ENCODE assay signal across 15 cellular contexts in genomic region chr6:15304337-15305078, GRCh38. TPM values are rescaled to one million over a fixed set of nuclear protein-coding genes. Genes with fewer than 3 reads are reported as not detected.
DNase-seq lines count a peak whose midpoint lies in the region; ATAC-seq, FAIRE-seq and TF ChIP-seq lines count a peak whose summit lies in the region.
"Had no signal": no experiment of that assay in that cellular context is flagged by ENCODE, and none has a peak within 500 bp of the region (broad histone marks: within the 10 kb centered on the region; RNA-seq: fewer than 3 reads in every experiment).

No MANE protein-coding gene starts in this region.

- no peaks in the 10 kb centered on the region for H4K20me1 ChIP-seq in GM12878 (ENCODE audit: control insufficient read depth, insufficient read depth)

- RAD21 ChIA-PET in GM12878 (lab: Charles Lee; ENCODE audit: unreplicated experiment): interaction anchor here (0.6 to 5.5 kb wide), 14 partner anchors 15 to 86 kb away, joined by 3 to 59 read pairs (median 4); no protein-coding TSS in a partner anchor

- no peak for ATAC-seq in GM12878
- no peak for ATAC-seq in upper lobe of left lung (ENCODE audit: low FRiP score in 2 of 2)
- ATAC-seq: sciatic nerve had no signal

- intact Hi-C loops in GM12878 (cut with micrococcal nuclease; ENCODE audit: unreplicated experiment): loop anchor here (2.0 to 5.0 kb wide), 3 partner anchors 20 to 427 kb away; no protein-coding TSS in a partner anchor
- intact Hi-C loops in breast epithelium (cut with DNase I; ENCODE audit: low total_unique reads): no loop called here

- H3K79me2 ChIP-seq in GM12878 (ENCODE audit: control insufficient read depth, insufficient read depth, low read length): peaks cover 96% of the 10 kb centered on the region

- H3K36me3 ChIP-seq in KOPT-K1 (ENCODE audit: insufficient read depth, low read length) (no peaks in the 10 kb centered on the region), GM12878 (ENCODE audit: control insufficient read depth in 2 of 2, insufficient read depth in 2 of 2, low read length in 1 of 2) (no peaks in the 10 kb centered on the region; a peak in 1 of 4 replicates), breast epithelium (no peaks in the 10 kb centered on the region), upper lobe of left lung (no peaks in the 10 kb centered on the region)
- H3K36me3 ChIP-seq: HAP-1 had no signal

- FAIRE-seq in GM12878 (lab: Jason Lieb, UNC): no peak
- FAIRE-seq: A204.1 had no signal

- H3K4me2 ChIP-seq in GM12878 (ENCODE audit: control insufficient read depth, insufficient read depth): peak overlapping the region; percentile 79

- H3K4me3 Mint-ChIP-seq in T-helper 1 cell treated with Interleukin-12 subunit alpha and Interleukin-12 subunit beta and Interleukin-4 antibody, amounts not matched to agents 30 μg/mL and 1 μg/mL, for 36 hours: peak overlapping the region; percentile 36
- no peak overlapping the region for H3K4me3 Mint-ChIP-seq in nephron

- H3K27ac ChIP-seq in KOPT-K1 (ENCODE audit: low read depth, low read length, poor library complexity, severe bottlenecking) (peak overlapping the region; percentile 45), GM12878 (ENCODE audit: control insufficient read depth, insufficient read depth) (peak overlapping the region; percentile 87), breast epithelium (no peak overlapping the region), upper lobe of left lung (no peak overlapping the region)

- H3K9ac ChIP-seq in GM12878 (ENCODE audit: control insufficient read depth, insufficient read depth, low read length): 0 out of 2 replicates have a peak overlapping the region, but pooled peaks have one; percentile 21

- H3K4me1 Mint-ChIP-seq in T-helper 1 cell treated with Interleukin-12 subunit alpha and Interleukin-12 subunit beta and Interleukin-4 antibody, amounts not matched to agents 30 μg/mL and 1 μg/mL, for 36 hours (ENCODE audit: low read depth): peaks cover 71% of the 10 kb centered on the region
- H3K4me1 Mint-ChIP-seq in nephron: peaks cover 68% of the 10 kb centered on the region

- peaks cover 22% of the 10 kb centered on the region for H3K36me3 Mint-ChIP-seq in T-helper 1 cell treated with Interleukin-12 subunit alpha and Interleukin-12 subunit beta and Interleukin-4 antibody, amounts not matched to agents 30 μg/mL and 1 μg/mL, for 36 hours (ENCODE audit: low read depth)
- H3K36me3 Mint-ChIP-seq in nephron (ENCODE audit: low read depth): no peaks in the 10 kb centered on the region

- CTCF ChIA-PET in GM12878 (lab: Yijun Ruan, JAX): interaction anchor here (0.6 to 2.9 kb wide), 7 partner anchors 14 to 930 kb away, joined by 3 to 15 read pairs (median 5); no protein-coding TSS in a partner anchor

- H3K4me1 ChIP-seq in GM12878 (ENCODE audit: control insufficient read depth, insufficient read depth, low read length) (peaks cover 72% of the 10 kb centered on the region), breast epithelium (peaks cover 0 to 5% of the 10 kb centered on the region in 2 donors), upper lobe of left lung (peaks cover 21 to 54% (median 28%) of the 10 kb centered on the region in 4 donors)

- H2AFZ ChIP-seq in GM12878 (ENCODE audit: control insufficient read depth, low read depth, low read length): no peak overlapping the region

- POLR2A ChIA-PET in GM12878 (lab: Charles Lee): interaction anchor here (0.5 to 2.1 kb wide), 17 partner anchors 9 to 569 kb away, joined by 3 to 9 read pairs (median 4); no protein-coding TSS in a partner anchor

- peak overlapping the region; percentile 84 for H3K27ac Mint-ChIP-seq in T-helper 1 cell treated with Interleukin-12 subunit alpha and Interleukin-12 subunit beta and Interleukin-4 antibody, amounts not matched to agents 30 μg/mL and 1 μg/mL, for 36 hours
- peak overlapping the region in 2 of 3 experiments; percentile 8 to 23 for H3K27ac Mint-ChIP-seq in nephron

- no TSS peak for BruUV-seq in GM12878 (replicated peaks; lab: Mats Ljungman, UMichigan)

- TF ChIP-seq POLR2A in GM12878 (IDR thresholded peaks at IDR 0.05; ENCODE audit: low read depth, low read length) (no peak), breast epithelium (IDR thresholded peaks at IDR 0.05) (no peak), upper lobe of left lung (IDR thresholded peaks at IDR 0.05) (no peak)

- H3K27me3 ChIP-seq in GM12878 (replicated peaks in 1 of 2; ENCODE audit: control insufficient read depth in 2 of 2, insufficient read depth in 2 of 2, low read length in 1 of 2): no peaks in the 10 kb centered on the region
- H3K27me3 ChIP-seq in breast epithelium: no peaks in the 10 kb centered on the region
- no peaks in the 10 kb centered on the region for H3K27me3 ChIP-seq in upper lobe of left lung

- peak overlapping the region; percentile 37; the same call in 1 of the 2 replicates for H3K4me3 ChIP-seq in GM12878
- H3K4me3 ChIP-seq in breast epithelium: no peak overlapping the region
- H3K4me3 ChIP-seq in upper lobe of left lung: no peak overlapping the region
- H3K4me3 ChIP-seq: HAP-1 had no signal

- H3K9me3 ChIP-seq in KOPT-K1 (ENCODE audit: insufficient read depth, low read length, poor library complexity, severe bottlenecking) (no peaks in the 10 kb centered on the region), GM12878 (replicated peaks; ENCODE audit: control insufficient read depth, insufficient read depth, low read length) (no peaks in the 10 kb centered on the region), breast epithelium (no peaks in the 10 kb centered on the region), upper lobe of left lung (no peaks in the 10 kb centered on the region)
- H3K9me3 ChIP-seq: HAP-1 had no signal

- DNase-seq in T-helper 1 cell: no peak
- no peak for DNase-seq in GM12878 (ENCODE audit: low read depth, low spot score)
- no peak for DNase-seq in breast epithelium (ENCODE audit: low spot score in 2 of 2)
- DNase-seq in upper lobe of left lung: no peak
- no peak for DNase-seq in NCI-H2171 (lab: John Stamatoyannopoulos, UW)
- DNase-seq: DMS153, NCI-H1930, NCI-H774, T-helper 9 cell had no signal

- 80% methylated on average over 4 of the region's 4 CpGs for WGBS in GM12878 (ENCODE audit: insufficient coverage, insufficient replicate concordance, low lambda C conversion rate, missing lambda C conversion rate)
- WGBS in upper lobe of left lung, 2 donors: 65 to 78% methylated on average over 4 of the region's 4 CpGs

- TF ChIP-seq CTCF in GM12878 (IDR thresholded peaks at IDR 0.05 in 2 of 3, conservative IDR thresholded peaks at IDR 0.05 in 1 of 3; ENCODE audit: control insufficient read depth in 2 of 3, extremely low read depth in 1 of 3, insufficient read depth in 1 of 3, low read depth in 3 of 3, low read length in 3 of 3) (no peak), nephron (IDR thresholded peaks at IDR 0.05; ENCODE audit: unreplicated experiment in 3 of 3) (no peak), breast epithelium (IDR thresholded peaks at IDR 0.05) (no peak), upper lobe of left lung (IDR thresholded peaks at IDR 0.05) (no peak)

- in situ Hi-C loops in GM12878 (cut with MboI): no loop called here

- no peak for TF ChIP-seq RAD21 in GM12878 (IDR thresholded peaks at IDR 0.05; ENCODE audit: insufficient read depth, low read depth, low read length)

- H3K27me3 Mint-ChIP-seq in T-helper 1 cell treated with Interleukin-12 subunit alpha and Interleukin-12 subunit beta and Interleukin-4 antibody, amounts not matched to agents 30 μg/mL and 1 μg/mL, for 36 hours (ENCODE audit: low read depth): no peaks in the 10 kb centered on the region
- no peaks in the 10 kb centered on the region for H3K27me3 Mint-ChIP-seq in nephron (ENCODE audit: low read depth)

- SMC1A ChIA-PET in GM12878 (lab: Charles Lee; ENCODE audit: uncharacterized antibody, unreplicated experiment): interaction anchor here (0.6 to 20.9 kb wide), 20 partner anchors 8 to 1071 kb away, joined by 3 to 301 read pairs (median 4); no protein-coding TSS in a partner anchor

- TF ChIP-seq EP300 in GM12878 (IDR thresholded peaks at IDR 0.05; ENCODE audit: borderline replicate concordance in 1 of 2, control insufficient read depth in 1 of 2, low read depth in 2 of 2, low read length in 2 of 2) (no peak), upper lobe of left lung (IDR thresholded peaks at IDR 0.05) (no peak)

- no peaks in the 10 kb centered on the region for H3K9me3 Mint-ChIP-seq in T-helper 1 cell treated with Interleukin-12 subunit alpha and Interleukin-12 subunit beta and Interleukin-4 antibody, amounts not matched to agents 30 μg/mL and 1 μg/mL, for 36 hours
- no peaks in the 10 kb centered on the region for H3K9me3 Mint-ChIP-seq in nephron

TF ChIP-seq in GM12878, 131 proteins besides CTCF, POLR2A, EP300 and RAD21:
- TF ChIP-seq SMARCA5 (IDR thresholded peaks at IDR 0.05): no peak
- TF ChIP-seq EED (IDR thresholded peaks at IDR 0.05; ENCODE audit: low read depth): no peak
- TF ChIP-seq SUZ12 (IDR thresholded peaks at IDR 0.05; ENCODE audit: unreplicated experiment): no peak
- TF ChIP-seq ZNF217 (IDR thresholded peaks at IDR 0.05): no peak
- TF ChIP-seq ZBED1 (IDR thresholded peaks at IDR 0.05; ENCODE audit: borderline replicate concordance): no peak
- TF ChIP-seq SMAD1 (IDR thresholded peaks at IDR 0.05; ENCODE audit: low read depth, partially characterized antibody): no peak
- TF ChIP-seq IRF4 (IDR thresholded peaks at IDR 0.05; ENCODE audit: low read depth, low read length): no peak

RNA-seq across cellular contexts. Expression of gene JARID2, which starts 58.6 kb away (rescaled TPM):
- 86.6 and 96.7 TPM in 2 replicates for total RNA-seq in GM12878 (2013; cell fraction: nucleolus; rRNA removed)
- total RNA-seq in GM12878 (2014; rRNA removed) (11.2 and 11.8 TPM in 2 replicates), GM12878 (2014; rRNA removed; fragmentation: Illumina TruSeq; extraction: Trizol) (12.4 and 13.4 TPM in 2 replicates), GM12878 (2021) (19.7 and 21.1 TPM in 2 replicates), breast epithelium (10 to 100 TPM; 10.5 to 13.9 (median 11.5) TPM), upper lobe of left lung (10 to 100 TPM in 5 of 6 donors, 1 to 10 TPM in 1; 9.6 to 37.7 (median 16.4) TPM)
- 5.4 TPM for polyA plus RNA-seq in GM12878 (2011; ENCODE audit: low read depth)
- polyA plus RNA-seq in GM12878 (2011; rRNA removed) (17.9 and 21.6 TPM in 2 replicates), GM12878 (2014; fragmentation: Illumina TruSeq; extraction: Trizol) (13.7 and 14.6 TPM in 2 replicates), GM12878 (2014; fragmentation: Nextera tagmentation; extraction: Ambion mirVana) (1 to 10 TPM; 4.2 to 5.2 TPM), GM12878 (2014; rRNA removed) (12.2 and 12.7 TPM in 2 replicates), GM12878 (2016; fragmentation: Nextera tagmentation; extraction: Ambion mirVana) (1 to 10 TPM; 5.9 to 7.4 TPM)
- polyA plus RNA-seq in GM12878 (2011; cell fraction: cytosol; rRNA removed): 20.8 and 21.1 TPM in 2 replicates
- 42.4 and 49.0 TPM in 2 replicates for polyA plus RNA-seq in GM12878 (2011; cell fraction: nucleus; rRNA removed)
- 11.3 and 12.0 TPM in 2 replicates for polyA plus RNA-seq in GM12878 (2012)
- 33.6 and 37.9 TPM in 2 replicates for polyA minus RNA-seq in GM12878 (2011; rRNA and poly(A)+ RNA removed)
- polyA minus RNA-seq in GM12878 (2011; cell fraction: cytosol; rRNA and poly(A)+ RNA removed): 12.0 and 16.0 TPM in 2 replicates
- 29.5 and 42.3 TPM in 2 replicates for polyA minus RNA-seq in GM12878 (2011; cell fraction: nucleus; rRNA and poly(A)+ RNA removed)

Comparison
In these comparisons a context has a peak if more than half of its experiments do, and no peak if none do; other contexts are left out.
1. H3K27ac ChIP-seq: peak in KOPT-K1 (single experiment) and GM12878 (single experiment); none in breast epithelium (0 of 2) and upper lobe of left lung (0 of 4).